3 cellular contexts compared by ENCODE assay signal in the genomic region with DNA sequence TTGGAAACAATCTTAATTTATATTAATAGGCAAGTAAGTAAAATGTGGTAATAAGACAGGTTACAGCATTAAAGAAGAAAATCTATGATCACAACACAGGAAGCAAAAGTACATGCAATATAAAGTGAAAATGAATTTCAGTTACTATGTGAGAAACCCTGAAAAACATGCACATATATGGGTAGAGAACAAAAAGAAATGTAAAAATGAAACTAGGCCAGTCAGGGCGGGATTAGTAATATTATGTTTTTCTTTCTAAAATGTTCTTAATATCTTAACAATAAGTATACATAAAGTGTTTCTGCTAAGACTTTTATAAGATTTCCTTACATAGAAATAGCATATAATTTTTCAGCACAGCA.
TF ChIP-seq lines count a peak whose summit lies in the region.

No MANE protein-coding gene starts in this region.

TF ChIP-seq in liver, 16 proteins besides CTCF, POLR2A, EP300 and RAD21:
- peak; percentile 5 for TF ChIP-seq YY1 (IDR thresholded peaks at IDR 0.05)
- no peak for TF ChIP-seq NR2F2 (IDR thresholded peaks at IDR 0.05)

TF ChIP-seq in HepG2, 621 proteins besides CTCF, POLR2A, EP300 and RAD21:
- TF ChIP-seq ZXDC (CRISPR knock-in tag; IDR thresholded peaks at IDR 0.05) (no peak), U2AF2 (IDR thresholded peaks at IDR 0.05; ENCODE audit: low read depth, low read length) (no peak), CREBL2 (CRISPR knock-in tag; IDR thresholded peaks at IDR 0.05; ENCODE audit: borderline replicate concordance) (no peak), ZSCAN9 (CRISPR knock-in tag; IDR thresholded peaks at IDR 0.05; ENCODE audit: borderline replicate concordance) (no peak), CHD4 (IDR thresholded peaks at IDR 0.05; ENCODE audit: borderline replicate concordance, low read length) (no peak), ZNF367 (CRISPR knock-in tag; IDR thresholded peaks at IDR 0.05; ENCODE audit: borderline replicate concordance) (no peak), ZNF17 (CRISPR knock-in tag; IDR thresholded peaks at IDR 0.05) (no peak), ZMYM4 (CRISPR knock-in tag; IDR thresholded peaks at IDR 0.05) (no peak), MAFF (IDR thresholded peaks at IDR 0.05; ENCODE audit: low read depth, low read length) (no peak), SATB2 (CRISPR knock-in tag; IDR thresholded peaks at IDR 0.05) (no peak), ZNF160 (CRISPR knock-in tag; IDR thresholded peaks at IDR 0.05) (no peak), GZF1 (CRISPR knock-in tag; IDR thresholded peaks at IDR 0.05) (no peak), ZFP90 (CRISPR knock-in tag; IDR thresholded peaks at IDR 0.05; ENCODE audit: borderline replicate concordance) (no peak), ZBTB21 (CRISPR knock-in tag; IDR thresholded peaks at IDR 0.05) (no peak), NFKB2 (CRISPR knock-in tag; IDR thresholded peaks at IDR 0.05; ENCODE audit: borderline replicate concordance) (no peak), RFXANK (CRISPR knock-in tag; IDR thresholded peaks at IDR 0.05) (no peak), CHD2 (IDR thresholded peaks at IDR 0.05; ENCODE audit: low read depth, low read length) (no peak), KAT2B (IDR thresholded peaks at IDR 0.05; ENCODE audit: borderline replicate concordance, low read depth, low read length) (no peak)
- TF ChIP-seq, protein P1, sequence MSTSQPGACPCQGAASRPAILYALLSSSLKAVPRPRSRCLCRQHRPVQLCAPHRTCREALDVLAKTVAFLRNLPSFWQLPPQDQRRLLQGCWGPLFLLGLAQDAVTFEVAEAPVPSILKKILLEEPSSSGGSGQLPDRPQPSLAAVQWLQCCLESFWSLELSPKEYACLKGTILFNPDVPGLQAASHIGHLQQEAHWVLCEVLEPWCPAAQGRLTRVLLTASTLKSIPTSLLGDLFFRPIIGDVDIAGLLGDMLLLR (CRISPR knock-in tag; IDR thresholded peaks at IDR 0.05) = no peak
- TF ChIP-seq, protein P2, sequence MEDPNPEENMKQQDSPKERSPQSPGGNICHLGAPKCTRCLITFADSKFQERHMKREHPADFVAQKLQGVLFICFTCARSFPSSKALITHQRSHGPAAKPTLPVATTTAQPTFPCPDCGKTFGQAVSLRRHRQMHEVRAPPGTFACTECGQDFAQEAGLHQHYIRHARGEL (CRISPR knock-in tag; IDR thresholded peaks at IDR 0.05) = no peak

TF ChIP-seq in K562, 482 proteins besides CTCF, POLR2A, EP300 and RAD21:
- TF ChIP-seq ARHGAP35 (IDR thresholded peaks at IDR 0.05; ENCODE audit: partially characterized antibody) (no peak), ZNF512 (tag; IDR thresholded peaks at IDR 0.05) (peak; percentile 23; the same call in 1 of the 2 replicates), CHD4 (IDR thresholded peaks at IDR 0.05; ENCODE audit: insufficient read depth, insufficient replicate concordance, low read depth, low read length, poor library complexity, severe bottlenecking) (peak; percentile 17)
